ENCODE assay signal across 8 cellular contexts in the genomic region with DNA sequence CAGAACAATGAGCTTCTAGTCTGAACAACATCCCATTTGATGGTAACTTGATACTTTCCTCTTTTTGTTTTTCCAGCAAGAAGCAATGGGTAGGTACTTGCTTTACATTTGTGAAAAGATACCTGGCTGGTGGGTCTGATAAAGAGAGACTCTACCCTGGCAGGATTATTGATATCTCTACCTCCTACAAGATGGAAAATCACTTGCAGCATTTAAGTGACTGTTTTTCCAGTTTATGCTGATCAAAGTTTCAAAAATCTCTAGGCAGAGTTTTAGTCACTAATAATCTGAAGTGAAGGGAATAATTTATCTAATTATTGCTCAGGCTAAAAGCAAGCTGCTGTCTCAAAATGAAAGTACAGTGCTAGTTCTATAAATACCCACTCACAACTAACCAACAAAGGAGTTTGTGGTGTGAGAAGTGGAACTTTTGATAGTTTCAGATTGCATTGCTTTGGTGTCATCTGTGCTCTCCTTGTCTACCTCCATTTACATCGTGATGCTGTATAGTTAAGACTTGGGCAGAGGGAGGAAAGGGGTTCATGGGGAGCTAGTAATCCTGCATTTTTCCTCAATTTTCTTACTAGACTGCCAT.
DNase-seq lines count a peak whose midpoint lies in the region; ATAC-seq and FAIRE-seq lines count a peak whose summit lies in the region.

No MANE protein-coding gene starts in this region.

- in situ Hi-C loops in KBM-7 (cut with MboI; ENCODE audit: low pct_unique_long_range_greater_than_20kb, low sequenced_read_pairs): no loop called here

- peak; percentile 90 for ATAC-seq in GM21423 (IDR thresholded peaks at IDR 0.05; ENCODE audit: unreplicated experiment)
- peak; percentile 90 for ATAC-seq in HG03565 (IDR thresholded peaks at IDR 0.05; ENCODE audit: unreplicated experiment)

- peak; percentile 95 for FAIRE-seq in GM18507 (lab: Jason Lieb, UNC)

- DNase-seq in GM18507 (ENCODE audit: extremely low spot score, insufficient read length, low read depth): peak; percentile 40
- peak; percentile 53 for DNase-seq in myocyte (ENCODE audit: low read depth)
- DNase-seq in stimulated activated CD8-positive, alpha-beta memory T cell treated with anti-CD3 and anti-CD28 coated beads, Interleukin-4, amount 100 ng/mL, for 48 hours: no peak
- DNase-seq in KBM-7: no peak
- DNase-seq in EL: no peak
- no peak for DNase-seq in kidney tubule cell (ENCODE audit: low spot score)

Comparison
In these comparisons a context has a peak if more than half of its experiments do, and no peak if none do; other contexts are left out.
1. DNase-seq: peak in GM18507 (single experiment) and myocyte (single experiment); none in stimulated activated CD8-positive, alpha-beta memory T cell treated with anti-CD3 and anti-CD28 coated beads, Interleukin-4, amount 100 ng/mL, for 48 hours (single experiment), KBM-7 (single experiment), EL (single experiment) and kidney tubule cell (single experiment).